Comparison of ENCODE assay signal across 18 cellular contexts in genomic region chr20:43963233-43963632, GRCh38. TPM values are rescaled to one million over a fixed set of nuclear protein-coding genes. Genes with fewer than 3 reads are reported as not detected.
DNase-seq lines count a peak whose midpoint lies in the region; FAIRE-seq and TF ChIP-seq lines count a peak whose summit lies in the region.
"Had no signal": no experiment of that assay in that cellular context is flagged by ENCODE, and none has a peak within 500 bp of the region (broad histone marks: within the 10 kb centered on the region; RNA-seq: fewer than 3 reads in every experiment).

No MANE protein-coding gene starts in this region.

- H2BK120ac ChIP-seq in mesendoderm (ENCODE audit: low read depth, low read length) = no peak overlapping the region

- H3K79me2 ChIP-seq in mesendoderm (ENCODE audit: control insufficient read depth, insufficient read depth, low read length) = no peaks in the 10 kb centered on the region

- H3K4me3 ChIP-seq in brain microvascular endothelial cell (ENCODE audit: low read depth, low read length) (no peak overlapping the region), mesendoderm (ENCODE audit: low read length) (no peak overlapping the region)
- H3K4me3 ChIP-seq: thyroid gland had no signal

- H2AK5ac ChIP-seq in mesendoderm (ENCODE audit: low read length) = no peak overlapping the region

- H3K27me3 ChIP-seq in brain microvascular endothelial cell (replicated peaks) (no peaks in the 10 kb centered on the region), mesendoderm (ENCODE audit: insufficient read depth, low read length, poor library complexity) (no peaks in the 10 kb centered on the region)
- H3K27me3 ChIP-seq: thyroid gland had no signal

- peak; percentile 38 for DNase-seq in EH (ENCODE audit: low read depth)
- no peak for DNase-seq in HTR-8/SVneo (ENCODE audit: insufficient read length, low spot score)
- peak; percentile 15 for DNase-seq in brain microvascular endothelial cell
- DNase-seq in mesendoderm = peak; percentile 60
- no peak for DNase-seq in stimulated activated CD4-positive, alpha-beta T cell treated with anti-CD3 and anti-CD28 coated beads, Interleukin-4, amount 100 ng/mL, for 4 hours
- DNase-seq in activated CD4-positive, alpha-beta T cell treated with anti-CD3 and anti-CD28 coated beads, Interleukin-2, amount 50 U/mL, for 48 hours = no peak
- DNase-seq in T1000 (lab: John Stamatoyannopoulos, UW) = no peak
- DNase-seq: activated CD4-positive, alpha-beta T cell treated with anti-CD3 and anti-CD28 coated beads, Interleukin-2, amount 10 ng/mL, durations not matched to agents 24 days and 14 days; cerebellar nuclear complex; DMS 273 treated with DMSO at 0.1 percent for 48 hours; KBM-7; midbrain; natural killer cell; NCI-H1436 treated with DMSO at 0.1 percent for 48 hours; retina; stimulated activated CD4-positive, alpha-beta T cell treated with anti-CD3 and anti-CD28 coated beads, Interleukin-2, amount 100 ng/mL, for 48 hours; stimulated activated naive B cell treated with anti-CD40 and anti-IgM and Interleukin-4, amounts not matched to agents 10 μg/mL and 1 μg/mL and 100 μg/mL, for 72 hours; thyroid gland had no signal

- peak; percentile 16 for FAIRE-seq in HTR-8/SVneo (lab: Jason Lieb, UNC)

- H3K18ac ChIP-seq in mesendoderm (ENCODE audit: low read length) = no peak overlapping the region

- no peak overlapping the region for H3K4ac ChIP-seq in mesendoderm (ENCODE audit: low read depth, low read length)

- no peaks in the 10 kb centered on the region for H3K4me1 ChIP-seq in mesendoderm (ENCODE audit: control insufficient read depth, low read depth, low read length)

- no peak for TF ChIP-seq CTCF in brain microvascular endothelial cell (IDR thresholded peaks at IDR 0.05; ENCODE audit: low read depth, low read length, missing control alignments)

- H2BK5ac ChIP-seq in mesendoderm (ENCODE audit: low read length) = no peak overlapping the region

- no peak overlapping the region for H4K5ac ChIP-seq in mesendoderm (ENCODE audit: low read length)

- no peaks in the 10 kb centered on the region for H3K79me1 ChIP-seq in mesendoderm (ENCODE audit: low read length)

- H3K9ac ChIP-seq in mesendoderm (ENCODE audit: low read length) = no peak overlapping the region

- in situ Hi-C loops in brain microvascular endothelial cell (cut with HindIII; ENCODE audit: low pct_ligation_motif_present, low sequenced_read_pairs) = no loop called here

- H3K27ac ChIP-seq in brain microvascular endothelial cell (no peak overlapping the region), mesendoderm (ENCODE audit: low read depth, low read length) (no peak overlapping the region)
- H3K27ac ChIP-seq: thyroid gland had no signal

- H3K4me2 ChIP-seq in mesendoderm (ENCODE audit: low read length) = no peak overlapping the region

- no peak overlapping the region for H4K8ac ChIP-seq in mesendoderm (ENCODE audit: low read depth, low read length)

- no peak overlapping the region for H3K56ac ChIP-seq in mesendoderm (ENCODE audit: low read length)

- H2BK15ac ChIP-seq in mesendoderm (replicated peaks; ENCODE audit: low read depth) = no peak overlapping the region

- H3K23ac ChIP-seq in mesendoderm (ENCODE audit: low read length) = no peak overlapping the region

- WGBS in mesendoderm (ENCODE audit: extremely low coverage, insufficient coverage, low lambda C conversion rate) = no CpG with 5 or more reads among the region's 5 CpGs

- H3K36me3 ChIP-seq in brain microvascular endothelial cell (replicated peaks) (no peaks in the 10 kb centered on the region), mesendoderm (ENCODE audit: control insufficient read depth, insufficient read depth, low read length) (no peaks in the 10 kb centered on the region)
- H3K36me3 ChIP-seq: thyroid gland had no signal

RNA-seq across cellular contexts. Expression of gene TOX2, which starts 48.6 kb away (rescaled TPM):
- polyA plus RNA-seq in mesendoderm (2013, experiment 1 of 2) = 3.4 TPM
- polyA plus RNA-seq in mesendoderm (2013, experiment 2 of 2) = 3.7 TPM

Comparison
In these comparisons a context has a peak if more than half of its experiments do, and no peak if none do; other contexts are left out.
1. DNase-seq: peak in EH (single experiment), brain microvascular endothelial cell (single experiment) and mesendoderm (single experiment); none in HTR-8/SVneo (single experiment), stimulated activated CD4-positive, alpha-beta T cell treated with anti-CD3 and anti-CD28 coated beads, Interleukin-4, amount 100 ng/mL, for 4 hours (0 of 2), activated CD4-positive, alpha-beta T cell treated with anti-CD3 and anti-CD28 coated beads, Interleukin-2, amount 50 U/mL, for 48 hours (0 of 2) and T1000 (single experiment).